ENCODE assay signal across 1 cellular context in the genomic region with DNA sequence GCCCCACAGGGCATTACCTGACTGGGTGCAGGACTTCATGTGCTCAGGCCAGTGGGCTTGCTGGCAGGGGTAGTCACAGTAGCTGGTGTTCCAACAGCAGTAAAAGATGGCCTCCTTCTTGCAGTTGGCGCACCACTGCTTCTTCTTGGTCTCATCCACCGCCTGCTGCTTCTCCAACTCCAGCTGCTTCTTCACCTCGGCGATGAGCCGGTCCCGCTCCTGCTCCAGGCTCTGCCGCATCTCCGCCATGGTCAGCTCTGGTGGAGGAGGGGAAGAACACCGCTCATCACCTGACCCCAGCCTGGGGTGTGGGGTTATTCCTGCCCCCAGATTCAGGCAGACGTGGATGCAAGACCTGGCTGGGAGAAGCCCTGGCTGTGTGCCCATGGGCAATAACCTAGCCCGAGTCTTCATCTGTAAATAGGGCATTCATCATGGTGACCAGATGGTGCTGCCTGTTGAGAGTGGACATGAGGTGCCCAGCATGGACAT.
TF ChIP-seq lines count a peak whose summit lies in the region.

No MANE protein-coding gene starts in this region.

TF ChIP-seq in WTC11, 78 proteins besides CTCF, POLR2A, EP300 and RAD21 (continued from another document):
- no peak for TF ChIP-seq ZNF317 (CRISPR knock-in tag; IDR thresholded peaks at IDR 0.05; ENCODE audit: borderline replicate concordance, low read depth)
TF ChIP-seq in WTC11: peak in this region for 0.
